In genomic region chr19:29926801-29927200, GRCh38 we compare ENCODE assay signal across 17 cellular contexts. TPM values are rescaled to one million over a fixed set of nuclear protein-coding genes. Genes with fewer than 3 reads are reported as not detected.
DNase-seq lines count a peak whose midpoint lies in the region; ATAC-seq and TF ChIP-seq lines count a peak whose summit lies in the region.
"Had no signal": no experiment of that assay in that cellular context is flagged by ENCODE, and none has a peak within 500 bp of the region (broad histone marks: within the 10 kb centered on the region; RNA-seq: fewer than 3 reads in every experiment).

No MANE protein-coding gene starts in this region.

- no peaks in the 10 kb centered on the region for H3K27me3 ChIP-seq in endodermal cell (ENCODE audit: control insufficient read depth, insufficient read depth, low read length, poor library complexity, severe bottlenecking)
- H3K27me3 ChIP-seq: BLaER1 had no signal

- ATAC-seq in stimulated activated memory B cell treated with anti-CD40 and anti-IgM and Interleukin-4, amounts not matched to agents 10 μg/mL and 1 μg/mL and 100 μg/mL, for 72 hours: no peak
- no peak for ATAC-seq in GM18907 (IDR thresholded peaks at IDR 0.05; ENCODE audit: unreplicated experiment)
- ATAC-seq: CD8-positive, alpha-beta T cell; GM23338; HCT116 had no signal

- no peaks in the 10 kb centered on the region for H3K27me3 Mint-ChIP-seq in endodermal cell (ENCODE audit: insufficient read depth)
- H3K27me3 Mint-ChIP-seq in stimulated activated memory B cell treated with anti-CD40 and anti-IgM and Interleukin-4, amounts not matched to agents 10 μg/mL and 1 μg/mL and 100 μg/mL, for 72 hours: peaks cover 12% of the 10 kb centered on the region

- H3K9me3 ChIP-seq in endodermal cell (ENCODE audit: control insufficient read depth, low read length): no peaks in the 10 kb centered on the region
- H3K9me3 ChIP-seq: BLaER1, Caco-2 had no signal

- H3K9ac ChIP-seq in endodermal cell (ENCODE audit: extremely low read depth, low read length, poor library complexity, severe bottlenecking): no peak overlapping the region
- H3K9ac ChIP-seq: BLaER1 had no signal

- H3K4me1 Mint-ChIP-seq in endodermal cell: peaks cover 1% of the 10 kb centered on the region
- H3K4me1 Mint-ChIP-seq in stimulated activated memory B cell treated with anti-CD40 and anti-IgM and Interleukin-4, amounts not matched to agents 10 μg/mL and 1 μg/mL and 100 μg/mL, for 72 hours: peaks cover 6% of the 10 kb centered on the region
- H3K4me1 Mint-ChIP-seq: CD4-positive, CD25-positive, alpha-beta regulatory T cell had no signal

- H3K9me3 Mint-ChIP-seq in endodermal cell: no peaks in the 10 kb centered on the region
- peaks cover 3% of the 10 kb centered on the region for H3K9me3 Mint-ChIP-seq in stimulated activated memory B cell treated with anti-CD40 and anti-IgM and Interleukin-4, amounts not matched to agents 10 μg/mL and 1 μg/mL and 100 μg/mL, for 72 hours
- H3K9me3 Mint-ChIP-seq: CD8-positive, alpha-beta T cell; GM23338 had no signal

- 75 to 86% methylated on average over 2 to 5 of the region's 5 CpGs for WGBS in endodermal cell (ENCODE audit: insufficient coverage in 1 of 2, insufficient read length in 1 of 2), 2 experiments

- no peak for TF ChIP-seq CTCF in endodermal cell (conservative IDR thresholded peaks at IDR 0.05)

- DNase-seq in endodermal cell (peak; percentile 29), mesenteric fat pad (ENCODE audit: low spot score) (peak; percentile 73), SKM-1 treated with dmso at 0.1 percent for 144 hours (lab: John Stamatoyannopoulos, UW; ENCODE audit: unreplicated experiment) (no peak), NCI-H187 (lab: John Stamatoyannopoulos, UW) (no peak)
- DNase-seq: Caco-2; CD4-positive, CD25-positive, alpha-beta regulatory T cell; CD8-positive, alpha-beta T cell; DMS153; DND-41; H9 had no signal

- no peak overlapping the region for H3K4me3 Mint-ChIP-seq in endodermal cell
- no peak overlapping the region for H3K4me3 Mint-ChIP-seq in stimulated activated memory B cell treated with anti-CD40 and anti-IgM and Interleukin-4, amounts not matched to agents 10 μg/mL and 1 μg/mL and 100 μg/mL, for 72 hours
- H3K4me3 Mint-ChIP-seq: B cell; CD4-positive, CD25-positive, alpha-beta regulatory T cell; CD8-positive, alpha-beta T cell; GM23338; H9 had no signal

- no peak overlapping the region for H3K27ac Mint-ChIP-seq in endodermal cell
- H3K27ac Mint-ChIP-seq in stimulated activated memory B cell treated with anti-CD40 and anti-IgM and Interleukin-4, amounts not matched to agents 10 μg/mL and 1 μg/mL and 100 μg/mL, for 72 hours: peak overlapping the region; percentile 20
- H3K27ac Mint-ChIP-seq: B cell; CD4-positive, CD25-positive, alpha-beta regulatory T cell; CD8-positive, alpha-beta T cell; GM23338 had no signal

- no peak overlapping the region for H3K27ac ChIP-seq in endodermal cell (ENCODE audit: low read depth, low read length)
- H3K27ac ChIP-seq: BLaER1, C4-2B had no signal

- no peaks in the 10 kb centered on the region for H3K36me3 Mint-ChIP-seq in endodermal cell (ENCODE audit: low read depth)
- H3K36me3 Mint-ChIP-seq in stimulated activated memory B cell treated with anti-CD40 and anti-IgM and Interleukin-4, amounts not matched to agents 10 μg/mL and 1 μg/mL and 100 μg/mL, for 72 hours: no peaks in the 10 kb centered on the region
- H3K36me3 Mint-ChIP-seq: CD4-positive, CD25-positive, alpha-beta regulatory T cell; CD8-positive, alpha-beta T cell had no signal

- H3K36me3 ChIP-seq in endodermal cell (ENCODE audit: control insufficient read depth, insufficient read depth, low read length): no peaks in the 10 kb centered on the region
- H3K36me3 ChIP-seq: BLaER1 had no signal

- H3K4me1 ChIP-seq in endodermal cell (ENCODE audit: control insufficient read depth, insufficient read depth, low read length): no peaks in the 10 kb centered on the region
- H3K4me1 ChIP-seq: Caco-2 had no signal

- no peak overlapping the region for H3K4me3 ChIP-seq in endodermal cell (ENCODE audit: low read length)
- H3K4me3 ChIP-seq: BLaER1, GM23338 had no signal

RNA-seq across cellular contexts. Expression of gene URI1, which starts 15.2 kb away (rescaled TPM):
- total RNA-seq in endodermal cell (10 to 100 TPM; 49.6 to 59.7 TPM), mesenteric fat pad (56.2 TPM)
- polyA plus RNA-seq in endodermal cell (2013, experiment 1 of 2): 65.3 TPM
- 59.5 TPM for polyA plus RNA-seq in endodermal cell (2013, experiment 2 of 2)

Comparison
In these comparisons a context has a peak if more than half of its experiments do, and no peak if none do; other contexts are left out.
1. DNase-seq: peak in endodermal cell (single experiment) and mesenteric fat pad (single experiment); none in SKM-1 treated with dmso at 0.1 percent for 144 hours (single experiment) and NCI-H187 (0 of 2).